In the genomic region with DNA sequence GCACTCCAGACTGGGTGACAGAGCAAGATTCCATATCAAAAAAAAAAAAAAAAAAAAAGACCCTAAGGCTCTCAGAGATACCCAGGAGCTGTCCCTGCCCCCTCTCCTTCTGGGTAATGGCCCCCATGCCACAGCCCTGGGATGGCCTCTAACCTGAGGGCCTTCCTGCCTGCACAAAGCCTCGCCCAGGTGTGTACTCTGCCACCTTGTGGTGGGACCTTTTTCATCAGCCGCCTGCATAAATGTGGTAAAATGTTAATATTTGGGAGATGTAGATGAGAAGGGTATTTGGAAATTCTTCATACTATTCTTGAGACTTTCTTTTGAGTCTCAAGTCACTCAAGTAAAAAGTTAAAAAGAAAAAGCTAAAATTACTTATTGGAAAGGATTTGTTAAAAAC, we compare ENCODE assay signal across 9 cellular contexts. TPM values are rescaled to one million over a fixed set of nuclear protein-coding genes. Genes with fewer than 3 reads are reported as not detected.
A peak's percentile ranks its signal among the peaks of the same experiment; 100 is the strongest.
DNase-seq lines count a peak whose midpoint lies in the region; ATAC-seq, FAIRE-seq and TF ChIP-seq lines count a peak whose summit lies in the region.
"Had no signal": no experiment of that assay in that cellular context is flagged by ENCODE, and none has a peak within 500 bp of the region (broad histone marks: within the 10 kb centered on the region; RNA-seq: fewer than 3 reads in every experiment).

No MANE protein-coding gene starts in this region.

- no peak for TF ChIP-seq EP300 in ovary (IDR thresholded peaks at IDR 0.05)

- TF ChIP-seq CTCF in heart left ventricle (IDR thresholded peaks at IDR 0.05) (peak in 9 of 12 donors; percentile 12 to 40 (median 27)), bronchial epithelial cell (IDR thresholded peaks at IDR 0.05; ENCODE audit: insufficient read depth, low read length, severe bottlenecking) (peak; percentile 48), osteoblast (IDR thresholded peaks at IDR 0.05; ENCODE audit: extremely low read depth, low read depth, low read length) (peak; percentile 44), ovary (IDR thresholded peaks at IDR 0.05) (no peak)

- H3K36me3 ChIP-seq in heart left ventricle (no peaks in the 10 kb centered on the region), bronchial epithelial cell (ENCODE audit: control insufficient read depth, insufficient read depth, low read length) (no peaks in the 10 kb centered on the region), osteoblast (ENCODE audit: insufficient read depth, low read length) (no peaks in the 10 kb centered on the region), ovary (no peaks in the 10 kb centered on the region)

- H3K79me2 ChIP-seq in osteoblast (ENCODE audit: insufficient read depth, low read length), result no peaks in the 10 kb centered on the region

- ATAC-seq in heart left ventricle, result no peak
- no peak for ATAC-seq in left cardiac atrium
- no peak for ATAC-seq in GM18502 (IDR thresholded peaks at IDR 0.05; ENCODE audit: poor library complexity, unreplicated experiment)
- ATAC-seq in GM19452 (IDR thresholded peaks at IDR 0.05; ENCODE audit: unreplicated experiment), result no peak
- ATAC-seq: activated naive CD4-positive, alpha-beta T cell treated with anti-CD3 and anti-CD28 coated beads, Interleukin-2, amount 50 U/mL, for 72 hours had no signal

- DNase-seq in heart left ventricle (no peak), left cardiac atrium (no peak), RPMI8226 (peak; percentile 52), bronchial epithelial cell (ENCODE audit: low read depth) (peak; percentile 17), osteoblast (ENCODE audit: insufficient read length, low spot score, missing footprints) (no peak), ovary (no peak)

- no peak for TF ChIP-seq POLR2A in heart left ventricle (IDR thresholded peaks at IDR 0.05)
- no peak for TF ChIP-seq POLR2A in ovary (IDR thresholded peaks at IDR 0.05)

- intact Hi-C loops in heart left ventricle (cut with DNase I) (no loop called here), left cardiac atrium (cut with DNase I) (no loop called here), ovary (cut with DNase I) (no loop called here)

- H3K4me3 ChIP-seq in heart left ventricle (no peak overlapping the region), bronchial epithelial cell (ENCODE audit: low read depth, low read length) (no peak overlapping the region), osteoblast (ENCODE audit: insufficient read depth, low read length) (no peak overlapping the region), ovary (no peak overlapping the region)

- H3K27me3 ChIP-seq in heart left ventricle (no peaks in the 10 kb centered on the region), bronchial epithelial cell (ENCODE audit: control insufficient read depth, insufficient read depth, low read length) (no peaks in the 10 kb centered on the region), osteoblast (ENCODE audit: insufficient read depth, low read length) (peaks cover 8% of the 10 kb centered on the region), ovary (no peaks in the 10 kb centered on the region)

- H3K4me1 ChIP-seq in heart left ventricle (peaks cover 0 to 11% (median 0%) of the 10 kb centered on the region in 12 donors), osteoblast (ENCODE audit: insufficient read depth, low read length) (peaks cover under 1% of the 10 kb centered on the region), ovary (ENCODE audit: insufficient read depth) (peaks cover 6% of the 10 kb centered on the region)

- no peak for FAIRE-seq in bronchial epithelial cell (lab: Jason Lieb, UNC)

- H3K4me2 ChIP-seq in osteoblast (ENCODE audit: insufficient read depth, low read length), result no peak overlapping the region

- H3K9me3 ChIP-seq in heart left ventricle (no peaks in the 10 kb centered on the region), osteoblast (ENCODE audit: low read depth, low read length) (no peaks in the 10 kb centered on the region), ovary (no peaks in the 10 kb centered on the region)

- no peak overlapping the region for H2AFZ ChIP-seq in osteoblast (ENCODE audit: low read length)

- H4K20me1 ChIP-seq in osteoblast (ENCODE audit: insufficient read depth, low read length), result no peaks in the 10 kb centered on the region

- 56 to 64% (median 59%) methylated on average over 2 of the region's 2 CpGs for WGBS in heart left ventricle, 4 donors
- 58 to 69% (median 59%) methylated on average over 2 of the region's 2 CpGs for WGBS in ovary, 3 donors

- H3K27ac ChIP-seq in heart left ventricle, result no peak overlapping the region
- no peak overlapping the region for H3K27ac ChIP-seq in osteoblast (ENCODE audit: low read depth, low read length)
- no peak overlapping the region for H3K27ac ChIP-seq in ovary

RNA-seq across cellular contexts. Expression of gene RNF216, which starts 46.3 kb away (rescaled TPM):
- total RNA-seq in heart left ventricle (10 to 100 TPM; 22.6 to 34.8 (median 26.6) TPM), left cardiac atrium (10 to 100 TPM; 28.0 to 40.2 TPM), bronchial epithelial cell (16.3 TPM in 2 replicates), osteoblast (51.0 and 51.4 TPM in 2 replicates), ovary (10 to 100 TPM; 28.7 to 46.2 (median 36.6) TPM)
- polyA plus RNA-seq in heart left ventricle (10 to 100 TPM; 20.5 TPM), ovary (10 to 100 TPM; 20.1 to 31.7 TPM)

RNA-seq across cellular contexts. Expression of gene OCM, which starts 52.8 kb away (rescaled TPM):
- total RNA-seq in heart left ventricle, result not detected
- not detected for polyA plus RNA-seq in heart left ventricle
- total RNA-seq in left cardiac atrium, result not detected
- total RNA-seq in bronchial epithelial cell, result not detected in 2 replicates
- not detected in 2 replicates for total RNA-seq in osteoblast
- total RNA-seq in ovary, result not detected
- polyA plus RNA-seq in ovary, result under 1 TPM; 0.13 to 0.32 TPM
- total RNA-seq: activated naive CD4-positive, alpha-beta T cell treated with anti-CD3 and anti-CD28 coated beads, Interleukin-2, amount 50 U/mL, for 72 hours had no signal

Comparison
In these comparisons a context has a peak if more than half of its experiments do, and no peak if none do; other contexts are left out.
1. DNase-seq: peak in RPMI8226 (single experiment) and bronchial epithelial cell (single experiment); none in heart left ventricle (0 of 5), left cardiac atrium (single experiment), osteoblast (single experiment) and ovary (0 of 5).
2. CTCF ChIP-seq: peak in heart left ventricle (9 of 12), bronchial epithelial cell (single experiment) and osteoblast (single experiment); none in ovary (0 of 3).